ENCODE assay signal across 8 cellular contexts in genomic region chr10:120423350-120424197, GRCh38. TPM values are rescaled to one million over a fixed set of nuclear protein-coding genes. Genes with fewer than 3 reads are reported as not detected.
A peak's percentile ranks its signal among the peaks of the same experiment; 100 is the strongest.
DNase-seq lines count a peak whose midpoint lies in the region; ATAC-seq, FAIRE-seq and TF ChIP-seq lines count a peak whose summit lies in the region.

No MANE protein-coding gene starts in this region.

- H3K4me3 ChIP-seq in H7 (ENCODE audit: insufficient read depth, low read depth, low read length) = no peak overlapping the region
- H3K4me3 ChIP-seq in astrocyte (ENCODE audit: insufficient read depth, low read depth, low read length) = peak overlapping the region; percentile 34

- H3K9ac ChIP-seq in astrocyte (ENCODE audit: low read length) = peak overlapping the region; percentile 73

- no peak for ATAC-seq in activated CD8-positive, alpha-beta memory T cell treated with anti-CD3 and anti-CD28 coated beads, Interleukin-2, amount 10 ng/mL, durations not matched to agents 7 days and 5 days
- ATAC-seq in GM18873 (IDR thresholded peaks at IDR 0.05; ENCODE audit: low FRiP score, unreplicated experiment) = no peak

- peak overlapping the region; percentile 97 for H3K27ac ChIP-seq in astrocyte (ENCODE audit: low read depth, low read length)

- no peaks in the 10 kb centered on the region for H3K4me1 Mint-ChIP-seq in activated CD8-positive, alpha-beta memory T cell treated with anti-CD3 and anti-CD28 coated beads, Interleukin-2, amount 10 ng/mL, durations not matched to agents 7 days and 5 days
- H3K4me1 Mint-ChIP-seq in astrocyte (ENCODE audit: low read depth, unreplicated experiment) = peaks cover 38% of the 10 kb centered on the region

- peaks cover 36% of the 10 kb centered on the region for H3K4me1 ChIP-seq in astrocyte (ENCODE audit: insufficient read depth, low read length)

- H4K20me1 ChIP-seq in astrocyte (ENCODE audit: insufficient read depth, low read length) = no peaks in the 10 kb centered on the region

- H3K4me3 Mint-ChIP-seq in activated CD8-positive, alpha-beta memory T cell treated with anti-CD3 and anti-CD28 coated beads, Interleukin-2, amount 10 ng/mL, durations not matched to agents 7 days and 5 days = no peak overlapping the region
- no peak overlapping the region for H3K4me3 Mint-ChIP-seq in astrocyte (ENCODE audit: unreplicated experiment)

- no peaks in the 10 kb centered on the region for H3K36me3 Mint-ChIP-seq in activated CD8-positive, alpha-beta memory T cell treated with anti-CD3 and anti-CD28 coated beads, Interleukin-2, amount 10 ng/mL, durations not matched to agents 7 days and 5 days
- H3K36me3 Mint-ChIP-seq in astrocyte (ENCODE audit: low read depth, unreplicated experiment) = no peaks in the 10 kb centered on the region

- peak; percentile 57 for DNase-seq in activated CD8-positive, alpha-beta memory T cell treated with anti-CD3 and anti-CD28 coated beads, Interleukin-2, amount 50 U/mL, for 48 hours
- DNase-seq in activated CD8-positive, alpha-beta memory T cell treated with anti-CD3 and anti-CD28 coated beads, Interleukin-2, amount 10 ng/mL, durations not matched to agents 7 days and 5 days = no peak
- DNase-seq in H7 (peak; percentile 65), NCI-H226 (peak; percentile 24), astrocyte (ENCODE audit: low read depth) (peak; percentile 97), iris pigment epithelial cell (ENCODE audit: low read depth) (peak; percentile 88)
- peak; percentile 8 to 22 for DNase-seq in stimulated activated CD4-positive, alpha-beta T cell treated with anti-CD3 and anti-CD28 coated beads, Interleukin-4, amount 100 ng/mL, for 48 hours (ENCODE audit: low read depth in 2 of 2)

- H3K27me3 ChIP-seq in H7 (ENCODE audit: control insufficient read depth, insufficient read depth, low read length) (no peaks in the 10 kb centered on the region), astrocyte (ENCODE audit: insufficient read depth, low read length) (no peaks in the 10 kb centered on the region)

- H3K4me2 ChIP-seq in astrocyte (ENCODE audit: low read length) = peak overlapping the region; percentile 75

- no peaks in the 10 kb centered on the region for H3K79me2 ChIP-seq in astrocyte (ENCODE audit: insufficient read depth, low read length)

- peak; percentile 93 for TF ChIP-seq CTCF in astrocyte (IDR thresholded peaks at IDR 0.05; ENCODE audit: insufficient read depth, low read depth, low read length)

- no peaks in the 10 kb centered on the region for H3K36me3 ChIP-seq in H7 (replicated peaks; ENCODE audit: control insufficient read depth, insufficient read depth, low read length)
- no peaks in the 10 kb centered on the region for H3K36me3 ChIP-seq in astrocyte (ENCODE audit: insufficient read depth, low read length)

- CTCF ChIA-PET in activated CD8-positive, alpha-beta memory T cell treated with anti-CD3 and anti-CD28 coated beads, Interleukin-2, amount 10 ng/mL, durations not matched to agents 7 days and 5 days (lab: Charles Lee) = interaction anchor here (0.7 to 1.1 kb wide), 2 partner anchors 14 to 312 kb away, joined by 3 to 5 read pairs; no protein-coding TSS in a partner anchor

- no peaks in the 10 kb centered on the region for H3K9me3 ChIP-seq in astrocyte (ENCODE audit: insufficient read depth, low read depth, low read length)

- peaks cover 2% of the 10 kb centered on the region for H3K27me3 Mint-ChIP-seq in activated CD8-positive, alpha-beta memory T cell treated with anti-CD3 and anti-CD28 coated beads, Interleukin-2, amount 10 ng/mL, durations not matched to agents 7 days and 5 days
- H3K27me3 Mint-ChIP-seq in astrocyte (ENCODE audit: low read depth, unreplicated experiment) = no peaks in the 10 kb centered on the region

- no peaks in the 10 kb centered on the region for H3K9me3 Mint-ChIP-seq in activated CD8-positive, alpha-beta memory T cell treated with anti-CD3 and anti-CD28 coated beads, Interleukin-2, amount 10 ng/mL, durations not matched to agents 7 days and 5 days (ENCODE audit: low read depth)
- peaks cover 2% of the 10 kb centered on the region for H3K9me3 Mint-ChIP-seq in astrocyte (ENCODE audit: unreplicated experiment)

- H3K27ac Mint-ChIP-seq in activated CD8-positive, alpha-beta memory T cell treated with anti-CD3 and anti-CD28 coated beads, Interleukin-2, amount 10 ng/mL, durations not matched to agents 7 days and 5 days = no peak overlapping the region
- H3K27ac Mint-ChIP-seq in astrocyte (ENCODE audit: unreplicated experiment) = peak overlapping the region; percentile 99

- no peak overlapping the region for H2AFZ ChIP-seq in astrocyte (ENCODE audit: low read depth, low read length)

- FAIRE-seq in astrocyte (lab: Jason Lieb, UNC) = peak; percentile 86

RNA-seq across cellular contexts. Expression of gene PLPP4, which starts 33.5 kb away (rescaled TPM):
- not detected for total RNA-seq in activated CD8-positive, alpha-beta memory T cell treated with anti-CD3 and anti-CD28 coated beads, Interleukin-2, amount 10 ng/mL, durations not matched to agents 7 days and 5 days
- 3.5 TPM in 1 of 2 replicates, not detected in the other for total RNA-seq in H7 (2014; rRNA removed; shearing (Covaris generic))
- 44.1 and 45.1 TPM in 2 replicates for total RNA-seq in astrocyte
